22 cellular contexts compared by ENCODE assay signal in genomic region chr11:87019582-87020271, GRCh38. TPM values are rescaled to one million over a fixed set of nuclear protein-coding genes. Genes with fewer than 3 reads are reported as not detected.
DNase-seq lines count a peak whose midpoint lies in the region; ATAC-seq and TF ChIP-seq lines count a peak whose summit lies in the region.
"Had no signal": no experiment of that assay in that cellular context is flagged by ENCODE, and none has a peak within 500 bp of the region (broad histone marks: within the 10 kb centered on the region; RNA-seq: fewer than 3 reads in every experiment).

No MANE protein-coding gene starts in this region.

- H3K36me3 Mint-ChIP-seq in MCF 10A (ENCODE audit: insufficient read depth, unreplicated experiment) = no peaks in the 10 kb centered on the region
- H3K36me3 Mint-ChIP-seq: natural killer cell had no signal

- intact Hi-C loops in MCF 10A (cut with micrococcal nuclease) (no loop called here), breast epithelium (cut with DNase I; ENCODE audit: low total_unique reads) (no loop called here), mammary epithelial cell (cut with micrococcal nuclease) (no loop called here), lower lobe of right lung (cut with DNase I) (no loop called here), thyroid gland (cut with DNase I) (no loop called here)

- TF ChIP-seq POLR2A in breast epithelium (IDR thresholded peaks at IDR 0.05) (no peak), thyroid gland (IDR thresholded peaks at IDR 0.05) (no peak)

- no peaks in the 10 kb centered on the region for H3K9me3 Mint-ChIP-seq in MCF 10A (ENCODE audit: unreplicated experiment)
- H3K9me3 Mint-ChIP-seq: activated CD4-positive, alpha-beta T cell treated with anti-CD3 and anti-CD28 coated beads, Interleukin-2, amount 10 ng/mL, durations not matched to agents 7 days and 5 days; central memory CD8-positive, alpha-beta T cell; natural killer cell had no signal

- H3K27ac ChIP-seq in breast epithelium (no peak overlapping the region), mammary epithelial cell (ENCODE audit: insufficient read depth, low read depth, low read length) (no peak overlapping the region), lower lobe of right lung (peak overlapping the region; percentile 50), thyroid gland (peak overlapping the region in 2 of 3 donors; percentile 24 to 36)
- H3K27ac ChIP-seq: 22Rv1, prostate gland had no signal

- H4K20me1 ChIP-seq in mammary epithelial cell (ENCODE audit: insufficient read depth, low read length) = no peaks in the 10 kb centered on the region

- no peaks in the 10 kb centered on the region for H3K79me2 ChIP-seq in mammary epithelial cell (ENCODE audit: insufficient read depth, low read length)

- no peak for ATAC-seq in lower lobe of right lung
- ATAC-seq in GM18873 (IDR thresholded peaks at IDR 0.05; ENCODE audit: low FRiP score, unreplicated experiment) = no peak
- ATAC-seq: natural killer cell had no signal

- no peak for TF ChIP-seq CTCF in MCF 10A (IDR thresholded peaks at IDR 0.05; ENCODE audit: unreplicated experiment)
- TF ChIP-seq CTCF in breast epithelium (IDR thresholded peaks at IDR 0.05) = no peak
- no peak for TF ChIP-seq CTCF in mammary epithelial cell (conservative IDR thresholded peaks at IDR 0.05 in 1 of 2, IDR thresholded peaks at IDR 0.05 in 1 of 2; ENCODE audit: extremely low read depth in 1 of 2, insufficient read depth in 1 of 2, low read depth in 1 of 2, low read length in 2 of 2)
- no peak for TF ChIP-seq CTCF in lower lobe of right lung (IDR thresholded peaks at IDR 0.05)
- no peak for TF ChIP-seq CTCF in thyroid gland (IDR thresholded peaks at IDR 0.05)

- H3K9me3 ChIP-seq in breast epithelium (no peaks in the 10 kb centered on the region), mammary epithelial cell (replicated peaks; ENCODE audit: insufficient read depth, low read length) (no peaks in the 10 kb centered on the region), lower lobe of right lung (no peaks in the 10 kb centered on the region), thyroid gland (no peaks in the 10 kb centered on the region)
- H3K9me3 ChIP-seq: BE2C, prostate gland, stomach had no signal

- CTCF ChIA-PET in MCF 10A (lab: Yijun Ruan, JAX) = interaction anchor here (0.5 to 1.2 kb wide), 2 partner anchors 12 to 270 kb away, joined by 3 to 4 read pairs; no protein-coding TSS in a partner anchor
- CTCF ChIA-PET in mammary epithelial cell (lab: Charles Lee; ENCODE audit: low non-redundant PET) = no interaction called here

- H3K36me3 ChIP-seq in breast epithelium (no peaks in the 10 kb centered on the region), mammary epithelial cell (ENCODE audit: insufficient read depth, low read length) (no peaks in the 10 kb centered on the region), lower lobe of right lung (no peaks in the 10 kb centered on the region), thyroid gland (no peaks in the 10 kb centered on the region)
- H3K36me3 ChIP-seq: BE2C, prostate gland, stomach had no signal

- in situ Hi-C loops in mammary epithelial cell (cut with MboI; ENCODE audit: low sequenced_read_pairs in 2 of 2) = no loop called here

- POLR2A ChIA-PET in MCF 10A (lab: Yijun Ruan, JAX) = interaction anchor here (1.1 to 1.6 kb wide), 2 partner anchors 18 to 20 kb away, joined by 4 read pairs; partner anchors contain the start of gene TMEM135

- dilution Hi-C loops in mammary epithelial cell (cut with HindIII; ENCODE audit: low sequenced_read_pairs) = no loop called here

- peak overlapping the region; percentile 51 for H2AFZ ChIP-seq in mammary epithelial cell (ENCODE audit: low read depth, low read length)

- DNase-seq in MCF 10A (ENCODE audit: unreplicated experiment) = no peak
- no peak for DNase-seq in breast epithelium (ENCODE audit: low spot score in 2 of 2)
- DNase-seq in mammary epithelial cell = no peak
- no peak for DNase-seq in lower lobe of right lung
- DNase-seq in thyroid gland = no peak
- no peak for DNase-seq in NCI-H345 treated with DMSO at 0.1 percent for 48 hours (lab: John Stamatoyannopoulos, UW; ENCODE audit: unreplicated experiment)
- no peak for DNase-seq in activated effector memory CD4-positive, alpha-beta T cell treated with Interleukin-2 at 50 U/mL for 16 hours
- DNase-seq: activated CD4-positive, alpha-beta T cell treated with anti-CD3 and anti-CD28 coated beads, Interleukin-2, amount 10 ng/mL, durations not matched to agents 7 days and 5 days; activated CD8-positive, alpha-beta memory T cell treated with anti-CD3 and anti-CD28 coated beads, Interleukin-2, amount 50 U/mL, for 4 hours; amniotic stem cell; BE2C; effector CD8-positive, alpha-beta T cell; natural killer cell; NCI-H1930; NCI-H345; small intestine; stimulated activated CD4-positive, alpha-beta T cell treated with anti-CD3 and anti-CD28 coated beads, Interleukin-4, amount 100 ng/mL, for 1 hour; stomach had no signal

- BruUV-seq in MCF 10A (replicated peaks; lab: Mats Ljungman, UMichigan) (no TSS peak), mammary epithelial cell (replicated peaks; lab: Mats Ljungman, UMichigan) (no TSS peak)

- H3K4me3 ChIP-seq in breast epithelium = no peak overlapping the region
- no peak overlapping the region for H3K4me3 ChIP-seq in mammary epithelial cell (replicated peaks in 1 of 3; ENCODE audit: insufficient read depth in 1 of 3, low read depth in 2 of 3, low read length in 3 of 3)
- H3K4me3 ChIP-seq in lower lobe of right lung = no peak overlapping the region
- no peak overlapping the region for H3K4me3 ChIP-seq in thyroid gland (replicated peaks in 1 of 3)
- H3K4me3 ChIP-seq: prostate gland, stomach had no signal

- no peaks in the 10 kb centered on the region for H3K27me3 ChIP-seq in breast epithelium
- H3K27me3 ChIP-seq in mammary epithelial cell (ENCODE audit: insufficient read depth, low read length) = no peaks in the 10 kb centered on the region
- H3K27me3 ChIP-seq in lower lobe of right lung (ENCODE audit: low read depth) = no peaks in the 10 kb centered on the region
- no peaks in the 10 kb centered on the region for H3K27me3 ChIP-seq in thyroid gland
- H3K27me3 ChIP-seq: BE2C, stomach had no signal

- WGBS in mammary epithelial cell (ENCODE audit: low coverage, missing lambda C conversion rate) = 92% methylated on average over 1 of the region's 1 CpG
- WGBS in thyroid gland, 2 donors = 53 to 68% methylated on average over 1 of the region's 1 CpG

- no peak overlapping the region for H3K4me2 ChIP-seq in mammary epithelial cell (ENCODE audit: insufficient read depth, low read depth, low read length)

- no peak overlapping the region for H3K9ac ChIP-seq in mammary epithelial cell (ENCODE audit: insufficient read depth, low read length)

- H3K4me1 ChIP-seq in breast epithelium = no peaks in the 10 kb centered on the region
- H3K4me1 ChIP-seq in mammary epithelial cell (ENCODE audit: insufficient read depth, low read length) = peaks cover 12% of the 10 kb centered on the region
- H3K4me1 ChIP-seq in lower lobe of right lung = peaks cover 6% of the 10 kb centered on the region
- H3K4me1 ChIP-seq in thyroid gland = peaks cover 14 to 26% of the 10 kb centered on the region in 2 donors
- H3K4me1 ChIP-seq: BE2C, prostate gland had no signal

- H3K27ac Mint-ChIP-seq in MCF 10A (ENCODE audit: low read depth, unreplicated experiment) = peak overlapping the region; percentile 65
- H3K27ac Mint-ChIP-seq: activated CD4-positive, alpha-beta T cell treated with anti-CD3 and anti-CD28 coated beads, Interleukin-2, amount 10 ng/mL, durations not matched to agents 7 days and 5 days; natural killer cell had no signal

- peaks cover 6% of the 10 kb centered on the region for H3K4me1 Mint-ChIP-seq in MCF 10A (ENCODE audit: insufficient read depth, unreplicated experiment)
- H3K4me1 Mint-ChIP-seq: central memory CD8-positive, alpha-beta T cell had no signal

- H3K4me3 Mint-ChIP-seq in MCF 10A (ENCODE audit: unreplicated experiment) = no peak overlapping the region
- H3K4me3 Mint-ChIP-seq: activated CD4-positive, alpha-beta T cell treated with anti-CD3 and anti-CD28 coated beads, Interleukin-2, amount 10 ng/mL, durations not matched to agents 7 days and 5 days; central memory CD8-positive, alpha-beta T cell; natural killer cell had no signal

- no peaks in the 10 kb centered on the region for H3K27me3 Mint-ChIP-seq in MCF 10A (ENCODE audit: insufficient read depth, unreplicated experiment)

RNA-seq across cellular contexts. Expression of gene TMEM135, which starts 18.0 kb away (rescaled TPM):
- 10.7 and 17.4 TPM in 2 replicates for total RNA-seq in MCF 10A (2022)
- 10 to 100 TPM; 38.3 to 46.8 (median 43.2) TPM for total RNA-seq in breast epithelium
- 10 to 100 TPM; 30.8 to 37.3 TPM for total RNA-seq in mammary epithelial cell
- 24.4 TPM for polyA plus RNA-seq in mammary epithelial cell
- polyA minus RNA-seq in mammary epithelial cell = 47.2 TPM
- total RNA-seq in lower lobe of right lung = 22.3 TPM
- total RNA-seq in thyroid gland = 10 to 100 TPM; 17.2 to 69.6 (median 33.0) TPM

Comparison
In these comparisons a context has a peak if more than half of its experiments do, and no peak if none do; other contexts are left out.
1. H3K27ac ChIP-seq: peak in lower lobe of right lung (single experiment) and thyroid gland (2 of 3); none in breast epithelium (0 of 2) and mammary epithelial cell (single experiment).